In the genomic region with DNA sequence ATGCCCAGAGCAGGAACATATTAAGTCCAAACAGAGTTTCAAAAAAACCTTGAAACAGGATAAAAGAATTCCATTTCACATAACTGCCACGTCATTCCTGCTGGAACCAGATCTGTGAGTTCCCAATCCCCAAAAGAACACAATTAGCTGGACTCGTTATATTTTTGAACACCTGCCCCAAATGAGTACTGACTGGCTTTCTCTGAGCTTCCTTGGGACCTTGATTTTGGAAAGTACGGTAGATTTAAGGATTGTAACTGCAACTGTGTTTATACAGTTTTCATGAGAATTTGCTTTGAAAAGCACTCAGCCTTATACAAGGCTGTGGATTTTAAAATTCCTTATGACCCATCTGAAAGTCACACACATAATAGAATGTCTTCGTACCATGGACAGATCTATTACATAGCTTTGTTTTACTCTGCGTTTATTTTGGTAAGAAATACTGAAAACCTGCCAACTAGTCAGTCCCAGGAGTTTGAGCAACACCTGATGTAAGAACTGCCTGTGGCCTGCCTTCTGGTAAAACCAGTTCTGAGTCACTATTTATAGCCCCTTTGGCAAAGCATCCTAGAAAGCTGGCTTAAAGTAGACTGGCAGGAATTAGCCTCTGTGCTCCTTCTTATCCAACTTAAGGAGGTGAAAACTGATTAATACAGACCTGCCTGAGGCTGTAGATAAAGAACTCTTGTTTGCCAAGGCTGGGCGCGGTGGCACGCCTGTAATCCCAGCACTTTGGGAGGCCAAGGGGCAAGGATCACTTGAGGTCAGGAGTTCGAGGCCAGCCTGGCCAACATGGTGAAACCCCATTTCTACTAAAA, we compare ENCODE assay signal across 9 cellular contexts. TPM values are rescaled to one million over a fixed set of nuclear protein-coding genes. Genes with fewer than 3 reads are reported as not detected.
DNase-seq lines count a peak whose midpoint lies in the region; ATAC-seq, FAIRE-seq and TF ChIP-seq lines count a peak whose summit lies in the region.
"Had no signal": no experiment of that assay in that cellular context is flagged by ENCODE, and none has a peak within 500 bp of the region (broad histone marks: within the 10 kb centered on the region; RNA-seq: fewer than 3 reads in every experiment).

No MANE protein-coding gene starts in this region.

- TF ChIP-seq EP300 in K562 (IDR thresholded peaks at IDR 0.05; ENCODE audit: low read length) (no peak), tibial nerve (IDR thresholded peaks at IDR 0.05) (peak in 1 of 2 donors; percentile 85)

- FAIRE-seq in K562 (lab: Jason Lieb, UNC) (no peak), kidney (lab: Jason Lieb, UNC) (no peak)

- no peaks in the 10 kb centered on the region for H4K20me1 ChIP-seq in K562 (replicated peaks; ENCODE audit: control insufficient read depth, insufficient read depth, low read length)

- 15% methylated on average over 9 of the region's 9 CpGs for WGBS in K562 (ENCODE audit: insufficient coverage, low coverage, missing lambda C conversion rate)
- 48 to 50% methylated on average over 9 of the region's 9 CpGs for WGBS in tibial nerve, 2 donors

- TF ChIP-seq POLR2A in K562 (conservative IDR thresholded peaks at IDR 0.05) (no peak), tibial nerve (IDR thresholded peaks at IDR 0.05) (no peak)

- H3K9ac ChIP-seq in K562 (ENCODE audit: insufficient read depth in 1 of 2, low read depth in 2 of 2, low read length in 2 of 2): no peak overlapping the region
- H3K9ac ChIP-seq in kidney (ENCODE audit: low read length in 2 of 2): no peak overlapping the region

- in situ Hi-C loops in K562 (cut with MboI): no loop called here

- CTCF ChIA-PET in K562 (lab: Yijun Ruan, JAX; ENCODE audit: low intra/inter-chr PET ratio): no interaction called here
- CTCF ChIA-PET in activated CD8-positive, alpha-beta memory T cell treated with anti-CD3 and anti-CD28 coated beads, Interleukin-2, amount 10 ng/mL, durations not matched to agents 7 days and 5 days (lab: Charles Lee): no interaction called here

- peaks cover 24% of the 10 kb centered on the region for H3K27me3 Mint-ChIP-seq in activated CD8-positive, alpha-beta memory T cell treated with anti-CD3 and anti-CD28 coated beads, Interleukin-2, amount 10 ng/mL, durations not matched to agents 7 days and 5 days

- no peaks in the 10 kb centered on the region for H3K36me3 Mint-ChIP-seq in activated CD8-positive, alpha-beta memory T cell treated with anti-CD3 and anti-CD28 coated beads, Interleukin-2, amount 10 ng/mL, durations not matched to agents 7 days and 5 days
- H3K36me3 Mint-ChIP-seq: CD4-positive, CD25-positive, alpha-beta regulatory T cell had no signal

- no peaks in the 10 kb centered on the region for H3K36me3 ChIP-seq in K562 (ENCODE audit: control insufficient read depth, insufficient read depth, low read length)
- H3K36me3 ChIP-seq in kidney (ENCODE audit: control insufficient read depth in 1 of 2, insufficient read depth in 2 of 2, low read length in 2 of 2): peaks cover 6 to 10% of the 10 kb centered on the region in 2 donors
- H3K36me3 ChIP-seq in tibial nerve: peaks cover 0 to 15% (median 0%) of the 10 kb centered on the region in 3 donors

- H3K4me3 Mint-ChIP-seq in activated CD8-positive, alpha-beta memory T cell treated with anti-CD3 and anti-CD28 coated beads, Interleukin-2, amount 10 ng/mL, durations not matched to agents 7 days and 5 days: no peak overlapping the region
- H3K4me3 Mint-ChIP-seq: CD4-positive, CD25-positive, alpha-beta regulatory T cell had no signal

- H3K9me1 ChIP-seq in K562 (ENCODE audit: control insufficient read depth, insufficient read depth, low read length): no peaks in the 10 kb centered on the region

- no peak for TF ChIP-seq RAD21 in K562 (CRISPR knock-in tag; conservative IDR thresholded peaks at IDR 0.05 in 1 of 2, IDR thresholded peaks at IDR 0.05 in 1 of 2)

- POLR2A ChIA-PET in K562 (lab: Yijun Ruan, JAX): interaction anchor here (1.0 kb wide), 1 partner anchor 17 kb away, joined by 6 read pairs; no protein-coding TSS in a partner anchor

- ATAC-seq in Right ventricle myocardium inferior (peak; percentile 83), K562 (no peak), GM21390 (IDR thresholded peaks at IDR 0.05; ENCODE audit: unreplicated experiment) (no peak), GM19328 (IDR thresholded peaks at IDR 0.05; ENCODE audit: unreplicated experiment) (no peak)
- ATAC-seq in activated CD8-positive, alpha-beta memory T cell treated with anti-CD3 and anti-CD28 coated beads, Interleukin-2, amount 10 ng/mL, durations not matched to agents 7 days and 5 days: no peak

- no peaks in the 10 kb centered on the region for H3K4me1 Mint-ChIP-seq in activated CD8-positive, alpha-beta memory T cell treated with anti-CD3 and anti-CD28 coated beads, Interleukin-2, amount 10 ng/mL, durations not matched to agents 7 days and 5 days
- H3K4me1 Mint-ChIP-seq: CD4-positive, CD25-positive, alpha-beta regulatory T cell had no signal

- H3K79me2 ChIP-seq in K562 (ENCODE audit: control insufficient read depth, insufficient read depth, low read length): no peaks in the 10 kb centered on the region

- H3K4me1 ChIP-seq in K562 (replicated peaks in 1 of 2; ENCODE audit: control insufficient read depth in 2 of 2, insufficient read depth in 2 of 2, low read length in 2 of 2) (no peaks in the 10 kb centered on the region), kidney (ENCODE audit: control insufficient read depth in 1 of 2, insufficient read depth in 1 of 2, low read depth in 1 of 2, low read length in 2 of 2) (peaks cover 0 to 14% of the 10 kb centered on the region in 2 donors), tibial nerve (peaks cover 0 to 19% (median 5%) of the 10 kb centered on the region in 4 donors)

- no peak overlapping the region for H3K27ac Mint-ChIP-seq in activated CD8-positive, alpha-beta memory T cell treated with anti-CD3 and anti-CD28 coated beads, Interleukin-2, amount 10 ng/mL, durations not matched to agents 7 days and 5 days
- H3K27ac Mint-ChIP-seq: CD4-positive, CD25-positive, alpha-beta regulatory T cell had no signal

- H3K27ac ChIP-seq in K562 (ENCODE audit: extremely low read depth, low read depth, low read length) (no peak overlapping the region), kidney (ENCODE audit: low read depth in 2 of 2, low read length in 2 of 2) (peak overlapping the region; percentile 17 to 45), tibial nerve (peak overlapping the region in 3 of 4 donors; percentile 9 to 72 (median 69))

- no peak overlapping the region for H3K4me3 ChIP-seq in K562
- no peak overlapping the region for H3K4me3 ChIP-seq in kidney (ENCODE audit: low read length in 2 of 2)
- H3K4me3 ChIP-seq in tibial nerve: no peak overlapping the region

- TF ChIP-seq CTCF in K562 (IDR thresholded peaks at IDR 0.05 in 2 of 3, conservative IDR thresholded peaks at IDR 0.05 in 1 of 3; ENCODE audit: insufficient read depth in 2 of 3, low read depth in 1 of 3, low read length in 3 of 3): no peak
- no peak for TF ChIP-seq CTCF in kidney (IDR thresholded peaks at IDR 0.05; ENCODE audit: borderline replicate concordance, extremely low read depth, insufficient read depth)
- no peak for TF ChIP-seq CTCF in tibial nerve (IDR thresholded peaks at IDR 0.05)

- no TSS peak for BruUV-seq in K562 (replicated peaks; lab: Mats Ljungman, UMichigan)

- no peak for DNase-seq in Right ventricle myocardium inferior (ENCODE audit: missing footprints)
- no peak for DNase-seq in cardiac septum (ENCODE audit: low spot score)
- no peak for DNase-seq in K562 (ENCODE audit: extremely low read depth in 1 of 4, low spot score in 3 of 4)
- DNase-seq in kidney: no peak
- DNase-seq in tibial nerve (ENCODE audit: low spot score in 2 of 2): peak in 1 of 2 donors; percentile 58
- no peak for DNase-seq in activated CD8-positive, alpha-beta memory T cell treated with anti-CD3 and anti-CD28 coated beads, Interleukin-2, amount 10 ng/mL, durations not matched to agents 7 days and 5 days
- DNase-seq: CD4-positive, CD25-positive, alpha-beta regulatory T cell had no signal

- no peaks in the 10 kb centered on the region for H3K9me3 ChIP-seq in K562 (replicated peaks; ENCODE audit: control insufficient read depth, insufficient read depth, low read depth, low read length)
- H3K9me3 ChIP-seq in kidney (ENCODE audit: control insufficient read depth in 1 of 2, low read length in 2 of 2): no peaks in the 10 kb centered on the region
- no peaks in the 10 kb centered on the region for H3K9me3 ChIP-seq in tibial nerve

- H2AFZ ChIP-seq in K562 (ENCODE audit: low read depth, low read length): no peak overlapping the region

- no peaks in the 10 kb centered on the region for H3K9me3 Mint-ChIP-seq in activated CD8-positive, alpha-beta memory T cell treated with anti-CD3 and anti-CD28 coated beads, Interleukin-2, amount 10 ng/mL, durations not matched to agents 7 days and 5 days (ENCODE audit: low read depth)

- peaks cover 3 to 17% of the 10 kb centered on the region in 2 experiments; a peak in 3 of 5 replicates for H3K27me3 ChIP-seq in K562 (ENCODE audit: control insufficient read depth in 2 of 2, insufficient read depth in 2 of 2, low read length in 2 of 2)
- H3K27me3 ChIP-seq in tibial nerve: no peaks in the 10 kb centered on the region

- no peak overlapping the region for H3K4me2 ChIP-seq in K562 (ENCODE audit: insufficient read depth, low read length)

- intact Hi-C loops in Right ventricle myocardium inferior (cut with DNase I) (loop anchor here (1.0 kb wide), 1 partner anchor 40 kb away; no protein-coding TSS in a partner anchor), cardiac septum (cut with DNase I) (loop anchor here (5.0 kb wide), 1 partner anchor 49 kb away; a partner anchor contains a TSS), K562 (cut with micrococcal nuclease) (no loop called here), kidney (cut with DNase I) (no loop called here)

RNA-seq across cellular contexts. Expression of a gene that starts 48.1 kb away (rescaled TPM):
- 6.6 TPM for total RNA-seq in Right ventricle myocardium inferior
- total RNA-seq in cardiac septum: 5.8 TPM
- total RNA-seq in K562 (2011; cell fraction: chromatin; rRNA removed; ENCODE audit: low replicate concordance): 5.8 and 6.9 TPM in 2 replicates
- total RNA-seq in K562 (2011; cell fraction: nucleolus; rRNA removed): 5.0 and 5.3 TPM in 2 replicates
- total RNA-seq in K562 (2011; cell fraction: nucleoplasm; rRNA removed): 4.0 and 4.7 TPM in 2 replicates
- 0.82 and 1.1 TPM in 2 replicates for total RNA-seq in K562 (2014; rRNA removed)
- total RNA-seq in K562 (2014; rRNA removed; fragmentation: Illumina TruSeq; extraction: Trizol): 0.73 and 0.83 TPM in 2 replicates
- total RNA-seq in K562 (2015; rRNA removed; fragmentation: Illumina TruSeq; extraction: Trizol): 0.62 and 0.68 TPM in 2 replicates
- total RNA-seq in K562 (2021): 1.1 and 1.4 TPM in 2 replicates
- polyA plus RNA-seq in K562 (2011; rRNA removed): 1.6 and 2.7 TPM in 2 replicates
- polyA plus RNA-seq in K562 (2011; cell fraction: cytosol; rRNA removed): 1.7 and 2.3 TPM in 2 replicates
- polyA plus RNA-seq in K562 (2011; cell fraction: nucleus; rRNA removed): 2.4 and 3.4 TPM in 2 replicates
- polyA plus RNA-seq in K562 (2012): 0.96 and 1.6 TPM in 2 replicates
- polyA plus RNA-seq in K562 (2014; fragmentation: Illumina TruSeq; extraction: Trizol): 0.93 and 1.2 TPM in 2 replicates
- polyA plus RNA-seq in K562 (2014; fragmentation: Nextera tagmentation; extraction: Ambion mirVana): under 1 TPM; 0.23 to 0.31 TPM
- 0.74 and 1.3 TPM in 2 replicates for polyA plus RNA-seq in K562 (2014; rRNA removed)
- 2.4 and 4.1 TPM in 2 replicates for polyA minus RNA-seq in K562 (2011; rRNA and poly(A)+ RNA removed)
- 1.4 and 1.8 TPM in 2 replicates for polyA minus RNA-seq in K562 (2011; cell fraction: cytosol; rRNA and poly(A)+ RNA removed)
- 1.5 and 3.2 TPM in 2 replicates for polyA minus RNA-seq in K562 (2011; cell fraction: nucleus; rRNA and poly(A)+ RNA removed)
- 32.2 TPM for total RNA-seq in kidney
- 9.2 TPM for polyA plus RNA-seq in kidney (ENCODE audit: insufficient read depth, low read depth, low replicate concordance)
- total RNA-seq in tibial nerve: 10 to 100 TPM; 22.7 to 61.8 (median 29.3) TPM
- total RNA-seq in activated CD8-positive, alpha-beta memory T cell treated with anti-CD3 and anti-CD28 coated beads, Interleukin-2, amount 10 ng/mL, durations not matched to agents 7 days and 5 days: under 1 TPM; 0.09 to 0.30 TPM
- polyA plus RNA-seq: CD4-positive, CD25-positive, alpha-beta regulatory T cell had no signal

Comparison
In these comparisons a context has a peak if more than half of its experiments do, and no peak if none do; other contexts are left out.
1. intact Hi-C loops: an anchor here in Right ventricle myocardium inferior (1.0 kb wide) and cardiac septum (5.0 kb wide); none called in K562 and kidney.